1 cellular context compared by ENCODE assay signal in genomic region chr5:150791536-150791935, GRCh38.
TF ChIP-seq lines count a peak whose summit lies in the region.

No MANE protein-coding gene starts in this region.

TF ChIP-seq in HCT116, 20 proteins besides CTCF, POLR2A, EP300 and RAD21:
- no peak for TF ChIP-seq REST (IDR thresholded peaks at IDR 0.05; ENCODE audit: low read depth)
- no peak for TF ChIP-seq SRF (IDR thresholded peaks at IDR 0.05; ENCODE audit: low read depth)
- TF ChIP-seq SP1 (IDR thresholded peaks at IDR 0.05; ENCODE audit: low read depth): no peak
- no peak for TF ChIP-seq ELF1 (IDR thresholded peaks at IDR 0.05; ENCODE audit: borderline replicate concordance, low read depth)
